ENCODE assay signal across 8 cellular contexts in the genomic region with DNA sequence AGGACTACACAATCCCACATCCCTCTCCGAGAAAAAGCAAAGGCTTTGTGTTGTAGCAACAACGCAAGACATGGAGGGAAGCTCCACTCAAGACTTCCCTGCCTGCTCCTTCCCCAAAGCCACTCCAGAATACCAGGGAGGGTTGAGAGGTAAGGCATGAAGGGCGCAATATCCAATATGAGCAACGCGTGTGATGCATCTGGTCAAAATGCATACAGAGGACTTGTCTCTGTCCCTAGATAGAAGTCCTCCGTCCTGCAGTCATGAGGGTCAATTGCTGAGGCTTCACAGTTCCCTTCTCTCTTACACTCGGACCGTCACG. TPM values are rescaled to one million over a fixed set of nuclear protein-coding genes. Genes with fewer than 3 reads are reported as not detected.
DNase-seq lines count a peak whose midpoint lies in the region; ATAC-seq, FAIRE-seq and TF ChIP-seq lines count a peak whose summit lies in the region.

No MANE protein-coding gene starts in this region.

- TF ChIP-seq CTCF in bronchial epithelial cell (IDR thresholded peaks at IDR 0.05; ENCODE audit: insufficient read depth, low read length, severe bottlenecking): no peak

- peak overlapping the region; percentile 83 for H3K27ac ChIP-seq in mesodermal cell (ENCODE audit: low read depth, low read length, severe bottlenecking)

- H3K36me3 ChIP-seq in bronchial epithelial cell (ENCODE audit: control insufficient read depth, insufficient read depth, low read length) (no peaks in the 10 kb centered on the region), mesodermal cell (ENCODE audit: control insufficient read depth, insufficient read depth, low read length) (peaks cover 2% of the 10 kb centered on the region)

- WGBS in mesodermal cell (ENCODE audit: insufficient coverage in 2 of 2), 2 experiments: 0% methylated on average over 6 of the region's 9 CpGs

- peaks cover 7% of the 10 kb centered on the region for H3K4me1 ChIP-seq in mesodermal cell (ENCODE audit: control insufficient read depth, insufficient read depth, low read length, poor library complexity, severe bottlenecking)

- no peaks in the 10 kb centered on the region for H3K9me3 ChIP-seq in mesodermal cell (ENCODE audit: control insufficient read depth, low read length)

- no peaks in the 10 kb centered on the region for H3K27me3 ChIP-seq in bronchial epithelial cell (ENCODE audit: control insufficient read depth, insufficient read depth, low read length)

- H3K4me3 ChIP-seq in bronchial epithelial cell (ENCODE audit: low read depth, low read length) (peak overlapping the region; percentile 90), mesodermal cell (ENCODE audit: extremely low read depth, insufficient read depth, low read length, poor library complexity, severe bottlenecking) (peak overlapping the region; percentile 85)

- ATAC-seq in GM21526 (IDR thresholded peaks at IDR 0.05; ENCODE audit: low FRiP score, unreplicated experiment): no peak
- no peak for ATAC-seq in HG02884 (IDR thresholded peaks at IDR 0.05; ENCODE audit: unreplicated experiment)

- peak; percentile 66 for FAIRE-seq in bronchial epithelial cell (lab: Jason Lieb, UNC)

- DNase-seq in SIG-M5 treated with dmso at 0.1 percent for 504 hours (lab: John Stamatoyannopoulos, UW; ENCODE audit: unreplicated experiment): peak; percentile 42
- no peak for DNase-seq in SIG-M5 (lab: John Stamatoyannopoulos, UW)
- DNase-seq in Kasumi-1 (lab: John Stamatoyannopoulos, UW): peak; percentile 74 to 80
- DNase-seq in bronchial epithelial cell (ENCODE audit: low read depth): no peak
- no peak for DNase-seq in activated CD4-positive, alpha-beta T cell treated with anti-CD3 and anti-CD28 coated beads, Interleukin-2, amount 50 U/mL, for 4 hours

RNA-seq across cellular contexts. Expression of gene ORC4, which starts 0.5 kb away (rescaled TPM):
- total RNA-seq in bronchial epithelial cell: 32.0 and 57.9 TPM in 2 replicates
- 58.9 TPM for polyA plus RNA-seq in mesodermal cell (2013, experiment 1 of 2)
- polyA plus RNA-seq in mesodermal cell (2013, experiment 2 of 2): 51.7 TPM

RNA-seq across cellular contexts. Expression of gene MBD5, which starts 0.9 kb away (rescaled TPM):
- total RNA-seq in bronchial epithelial cell: 5.3 and 9.5 TPM in 2 replicates
- 34.7 TPM for polyA plus RNA-seq in mesodermal cell (2013, experiment 1 of 2)
- polyA plus RNA-seq in mesodermal cell (2013, experiment 2 of 2): 36.2 TPM

Comparison
In these comparisons a context has a peak if more than half of its experiments do, and no peak if none do; other contexts are left out.
1. DNase-seq: peak in SIG-M5 treated with dmso at 0.1 percent for 504 hours (single experiment) and Kasumi-1 (2 of 2); none in SIG-M5 (single experiment), bronchial epithelial cell (single experiment) and activated CD4-positive, alpha-beta T cell treated with anti-CD3 and anti-CD28 coated beads, Interleukin-2, amount 50 U/mL, for 4 hours (0 of 2).